8 cellular contexts compared by ENCODE assay signal in the genomic region with DNA sequence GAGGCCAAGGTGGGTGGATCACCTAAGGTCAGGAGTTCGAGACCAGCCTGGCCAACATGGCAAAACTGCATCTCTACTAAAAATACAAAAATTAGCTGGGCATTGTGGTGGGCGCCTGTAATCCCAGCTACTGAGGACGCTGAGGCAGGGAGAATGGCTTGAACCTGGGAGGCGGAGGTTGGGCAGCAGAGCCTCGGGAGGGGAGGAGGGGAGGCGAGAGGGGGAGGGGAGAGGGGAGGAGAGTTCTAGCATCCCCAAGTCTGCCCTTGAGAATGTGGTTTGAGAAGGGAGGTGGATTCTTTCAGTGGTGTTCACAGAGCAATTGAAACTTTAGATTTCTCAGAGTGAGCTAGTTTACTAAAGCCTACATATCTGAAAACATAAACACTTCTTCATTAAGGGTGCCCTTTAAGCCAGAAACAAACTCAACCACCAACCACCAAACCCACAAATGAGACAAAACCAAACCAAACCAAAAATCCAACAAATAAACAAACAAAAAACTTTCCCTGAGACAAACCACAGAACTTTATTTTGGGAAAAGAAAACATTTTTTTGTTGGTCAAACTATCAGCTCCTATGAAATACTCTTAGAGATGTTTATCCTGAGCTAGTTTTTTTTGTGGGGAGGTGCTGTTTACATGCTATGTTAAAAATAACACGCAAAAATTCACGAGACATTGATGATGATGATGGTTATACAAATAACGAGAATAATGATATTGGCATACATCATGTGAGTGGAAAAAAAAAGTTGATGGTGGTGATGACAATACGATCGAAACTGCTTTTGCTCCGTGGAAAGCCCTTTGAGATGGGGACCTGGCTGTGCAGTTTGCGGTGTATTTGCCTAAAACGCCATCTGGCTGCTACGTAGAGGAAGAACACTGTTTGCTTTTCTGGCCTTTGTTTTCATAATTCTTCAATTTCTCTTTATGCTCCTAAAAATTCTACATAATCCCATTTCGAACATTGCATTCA.
DNase-seq lines count a peak whose midpoint lies in the region; ATAC-seq and TF ChIP-seq lines count a peak whose summit lies in the region.

No MANE protein-coding gene starts in this region.

- H3K27ac Mint-ChIP-seq in CD8-positive, alpha-beta T cell = no peak overlapping the region
- peak overlapping the region in 3 of 6 donors; percentile 49 to 85 (median 72) for H3K27ac Mint-ChIP-seq in naive B cell

- no peak overlapping the region for H3K27ac ChIP-seq in CD8-positive, alpha-beta T cell (ENCODE audit: low read depth, low read length)
- H3K27ac ChIP-seq in Karpas-422 (ENCODE audit: low read length) = no peak overlapping the region

- H3K9me2 ChIP-seq in Karpas-422 (replicated peaks; ENCODE audit: insufficient read depth, low read length) = no peaks in the 10 kb centered on the region

- peaks cover 9% of the 10 kb centered on the region for H3K4me1 Mint-ChIP-seq in CD8-positive, alpha-beta T cell (ENCODE audit: low read depth)
- H3K4me1 Mint-ChIP-seq in naive B cell = peaks cover 0 to 16% (median 11%) of the 10 kb centered on the region in 3 donors

- intact Hi-C loops in CD8-positive, alpha-beta T cell (cut with DNase I, micrococcal nuclease) = loop anchor here in 1 of 2 experiments (1.0 kb wide), 1 partner anchor 160 kb away; no protein-coding TSS in a partner anchor

- POLR2A ChIA-PET in CD8-positive, alpha-beta T cell (lab: Charles Lee) = interaction anchor here (0.7 kb wide), 1 partner anchor 90 kb away, joined by 3 read pairs; no protein-coding TSS in a partner anchor

- H3K9me3 Mint-ChIP-seq in CD8-positive, alpha-beta T cell = no peaks in the 10 kb centered on the region
- no peaks in the 10 kb centered on the region for H3K9me3 Mint-ChIP-seq in naive B cell

- peak in 5 of 7 experiments; percentile 13 to 57 (median 31) for DNase-seq in CD8-positive, alpha-beta T cell
- DNase-seq in Karpas-422 (peak; percentile 64), T-helper 9 cell (peak; percentile 25), cerebellum (ENCODE audit: low spot score) (peak; percentile 52), naive B cell (peak; percentile 53), NCI-H2029 (lab: John Stamatoyannopoulos, UW) (no peak)

- peaks cover 11% of the 10 kb centered on the region for H3K27me3 Mint-ChIP-seq in CD8-positive, alpha-beta T cell (ENCODE audit: low read depth)
- peaks cover 5 to 24% (median 23%) of the 10 kb centered on the region in 3 donors for H3K27me3 Mint-ChIP-seq in naive B cell

- H3K4me3 ChIP-seq in CD8-positive, alpha-beta T cell (ENCODE audit: low read depth, low read length) = no peak overlapping the region
- H3K4me3 ChIP-seq in Karpas-422 (ENCODE audit: low read length) = no peak overlapping the region

- peak overlapping the region; percentile 23 for H3K4me2 ChIP-seq in Karpas-422 (ENCODE audit: low read depth, low read length, poor library complexity, severe bottlenecking)

- H3K27me3 ChIP-seq in CD8-positive, alpha-beta T cell (ENCODE audit: insufficient read depth, low read length) = no peaks in the 10 kb centered on the region
- no peaks in the 10 kb centered on the region for H3K27me3 ChIP-seq in Karpas-422 (ENCODE audit: low read length)

- no peaks in the 10 kb centered on the region for H3K9me3 ChIP-seq in CD8-positive, alpha-beta T cell (ENCODE audit: low read length)
- H3K9me3 ChIP-seq in Karpas-422 (ENCODE audit: low read length) = no peaks in the 10 kb centered on the region

- 0 out of 2 replicates have a peak, but pooled peaks cover 2% of the 10 kb centered on the region for H4K20me1 ChIP-seq in Karpas-422 (ENCODE audit: insufficient read depth, low read depth, low read length)

- H2AFZ ChIP-seq in Karpas-422 (ENCODE audit: low read length) = no peak overlapping the region

- no peaks in the 10 kb centered on the region for H3K36me3 ChIP-seq in CD8-positive, alpha-beta T cell (ENCODE audit: insufficient read depth, low read length)
- H3K36me3 ChIP-seq in Karpas-422 (ENCODE audit: insufficient read depth, low read length) = no peaks in the 10 kb centered on the region

- no peak for ATAC-seq in CD8-positive, alpha-beta T cell
- ATAC-seq in GM19351 (IDR thresholded peaks at IDR 0.05; ENCODE audit: unreplicated experiment) = peak; percentile 26
- no peak for ATAC-seq in naive B cell (ENCODE audit: low read depth in 2 of 2)
- no peak for ATAC-seq in GM19452 (IDR thresholded peaks at IDR 0.05; ENCODE audit: unreplicated experiment)

- peak; percentile 57 for TF ChIP-seq CTCF in CD8-positive, alpha-beta T cell (IDR thresholded peaks at IDR 0.05)

- H3K79me2 ChIP-seq in Karpas-422 (ENCODE audit: low read length) = 0 out of 2 replicates have a peak, but pooled peaks cover 4% of the 10 kb centered on the region

- H3K4me3 Mint-ChIP-seq in CD8-positive, alpha-beta T cell = peak overlapping the region; percentile 57
- peak overlapping the region in 5 of 8 donors; percentile 20 to 67 (median 30) for H3K4me3 Mint-ChIP-seq in naive B cell

- peaks cover 1% of the 10 kb centered on the region for H3K4me1 ChIP-seq in CD8-positive, alpha-beta T cell (ENCODE audit: insufficient read depth, low read length)
- H3K4me1 ChIP-seq in Karpas-422 (ENCODE audit: low read length) = peaks cover 32% of the 10 kb centered on the region

- H3K36me3 Mint-ChIP-seq in CD8-positive, alpha-beta T cell = peaks cover 3% of the 10 kb centered on the region
- H3K36me3 Mint-ChIP-seq in naive B cell = no peaks in the 10 kb centered on the region

- CTCF ChIA-PET in CD8-positive, alpha-beta T cell (lab: Charles Lee) = interaction anchor here (0.6 to 1.5 kb wide), 4 partner anchors 23 to 167 kb away, joined by 3 to 22 read pairs (median 3); a partner anchor contains a TSS

- 0 out of 2 replicates have a peak overlapping the region, but pooled peaks have one; percentile 16 for H3K9ac ChIP-seq in Karpas-422 (ENCODE audit: low read length)
